1 cellular context compared by ENCODE assay signal in the genomic region with DNA sequence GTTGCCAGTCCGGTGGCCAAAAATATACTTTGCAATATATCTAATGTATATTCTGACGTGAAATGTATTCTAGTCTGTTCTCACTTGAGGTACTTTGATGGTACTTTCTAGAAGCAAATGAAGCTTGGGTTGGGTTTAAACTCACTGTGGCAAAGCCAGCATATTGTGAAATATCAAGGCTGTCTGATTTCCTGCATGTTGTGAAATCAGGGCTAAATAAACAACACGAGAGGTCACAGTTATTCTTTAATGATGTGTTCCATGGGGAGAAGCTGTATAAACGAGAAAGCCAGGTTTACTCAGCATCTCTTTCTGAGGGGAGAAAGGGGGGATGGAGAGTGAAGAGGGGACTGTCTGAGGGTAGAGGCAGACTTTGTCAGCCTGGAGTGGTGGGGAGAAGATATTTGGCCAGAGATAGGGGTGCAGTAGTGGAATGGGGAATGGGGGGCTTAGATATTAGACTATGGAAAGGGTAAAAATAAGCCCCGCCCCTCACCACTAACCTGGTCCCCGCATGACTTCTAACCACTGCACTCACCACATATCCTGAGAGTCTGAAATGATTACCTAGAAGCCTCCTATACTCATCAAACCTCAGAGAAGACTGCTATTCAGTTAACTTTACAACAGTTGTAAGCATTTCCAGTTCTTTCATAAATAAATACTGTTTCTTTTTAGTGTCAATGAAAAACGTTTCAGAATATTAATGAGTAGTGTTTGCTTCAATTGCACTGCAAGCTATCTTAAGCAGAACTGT.
TF ChIP-seq lines count a peak whose summit lies in the region.

No MANE protein-coding gene starts in this region.

TF ChIP-seq in HepG2, 621 proteins besides CTCF, POLR2A, EP300 and RAD21 (continued from another document and continues in another):
- TF ChIP-seq, protein P1, sequence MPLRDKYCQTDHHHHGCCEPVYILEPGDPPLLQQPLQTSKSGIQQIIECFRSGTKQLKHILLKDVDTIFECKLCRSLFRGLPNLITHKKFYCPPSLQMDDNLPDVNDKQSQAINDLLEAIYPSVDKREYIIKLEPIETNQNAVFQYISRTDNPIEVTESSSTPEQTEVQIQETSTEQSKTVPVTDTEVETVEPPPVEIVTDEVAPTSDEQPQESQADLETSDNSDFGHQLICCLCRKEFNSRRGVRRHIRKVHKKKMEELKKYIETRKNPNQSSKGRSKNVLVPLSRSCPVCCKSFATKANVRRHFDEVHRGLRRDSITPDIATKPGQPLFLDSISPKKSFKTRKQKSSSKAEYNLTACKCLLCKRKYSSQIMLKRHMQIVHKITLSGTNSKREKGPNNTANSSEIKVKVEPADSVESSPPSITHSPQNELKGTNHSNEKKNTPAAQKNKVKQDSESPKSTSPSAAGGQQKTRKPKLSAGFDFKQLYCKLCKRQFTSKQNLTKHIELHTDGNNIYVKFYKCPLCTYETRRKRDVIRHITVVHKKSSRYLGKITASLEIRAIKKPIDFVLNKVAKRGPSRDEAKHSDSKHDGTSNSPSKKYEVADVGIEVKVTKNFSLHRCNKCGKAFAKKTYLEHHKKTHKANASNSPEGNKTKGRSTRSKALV (CRISPR knock-in tag; IDR thresholded peaks at IDR 0.05): no peak
- TF ChIP-seq ZNF674 (CRISPR knock-in tag; IDR thresholded peaks at IDR 0.05; ENCODE audit: low read depth) (no peak), NFE2L2 (IDR thresholded peaks at IDR 0.05; ENCODE audit: low read length) (no peak), IRF2 (CRISPR knock-in tag; IDR thresholded peaks at IDR 0.05) (peak; percentile 28; the same call in 1 of the 2 replicates), PCBP2 (optimal IDR thresholded peaks at IDR 0.05; ENCODE audit: low read depth, low read length, poor library complexity, severe bottlenecking) (no peak), FOXC1 (CRISPR knock-in tag; IDR thresholded peaks at IDR 0.05; ENCODE audit: borderline replicate concordance) (no peak), KLF16 (CRISPR knock-in tag; IDR thresholded peaks at IDR 0.05) (peak in 1 of 2 experiments; percentile 55; a peak in 1 of 4 replicates), RXRA (CRISPR knock-in tag; IDR thresholded peaks at IDR 0.05) (no peak; the same call in 1 of the 2 replicates), NCOR1 (IDR thresholded peaks at IDR 0.05; ENCODE audit: borderline replicate concordance, low read length) (peak; percentile 34; the same call in 1 of the 2 replicates), BCL6 (CRISPR knock-in tag; IDR thresholded peaks at IDR 0.05) (peak; percentile 74), TAF15 (IDR thresholded peaks at IDR 0.05; ENCODE audit: low read depth, low read length, poor library complexity, severe bottlenecking) (no peak), FOXA3 (CRISPR knock-in tag; IDR thresholded peaks at IDR 0.05) (peak; percentile 93), ZSCAN31 (CRISPR knock-in tag; IDR thresholded peaks at IDR 0.05; ENCODE audit: low read depth) (no peak), XBP1 (CRISPR knock-in tag; IDR thresholded peaks at IDR 0.05) (no peak), ZNF766 (CRISPR knock-in tag; IDR thresholded peaks at IDR 0.05; ENCODE audit: borderline replicate concordance) (no peak), EZH2 (conservative IDR thresholded peaks at IDR 0.05; ENCODE audit: low read depth, low read length) (no peak), ZSCAN29 (CRISPR knock-in tag; conservative IDR thresholded peaks at IDR 0.05) (no peak), NFIC (IDR thresholded peaks at IDR 0.05; ENCODE audit: low read length) (peak; percentile 68), ZNF260 (CRISPR knock-in tag; IDR thresholded peaks at IDR 0.05; ENCODE audit: borderline replicate concordance, low read depth) (no peak), ZFP1 (CRISPR knock-in tag; IDR thresholded peaks at IDR 0.05) (no peak), SOX5 (CRISPR knock-in tag; IDR thresholded peaks at IDR 0.05; ENCODE audit: borderline replicate concordance) (peak; percentile 64; the same call in 1 of the 2 replicates), CBFB (CRISPR knock-in tag; IDR thresholded peaks at IDR 0.05) (no peak), GABPA (IDR thresholded peaks at IDR 0.05; ENCODE audit: low read depth, low read length) (no peak), GABPA (CRISPR knock-in tag; IDR thresholded peaks at IDR 0.05; ENCODE audit: low read depth) (0 out of 2 replicates have a peak, but pooled peaks have one; percentile 13), NR2F6 (IDR thresholded peaks at IDR 0.05) (peak; percentile 91), NR2F6 (CRISPR knock-in tag; IDR thresholded peaks at IDR 0.05) (peak; percentile 94), FOXK1 (CRISPR knock-in tag; IDR thresholded peaks at IDR 0.05; ENCODE audit: borderline replicate concordance, low read depth) (peak; percentile 79; the same call in 1 of the 2 replicates), ZNF12 (CRISPR knock-in tag; IDR thresholded peaks at IDR 0.05) (peak; percentile 69; the same call in 1 of the 2 replicates), SP4 (CRISPR knock-in tag; IDR thresholded peaks at IDR 0.05) (no peak), ZNF547 (CRISPR knock-in tag; IDR thresholded peaks at IDR 0.05) (no peak), HOXA9 (CRISPR knock-in tag; IDR thresholded peaks at IDR 0.05; ENCODE audit: borderline replicate concordance) (no peak), ZNF331 (CRISPR knock-in tag; IDR thresholded peaks at IDR 0.05) (peak; percentile 70; the same call in 1 of the 2 replicates), ZBTB1 (CRISPR knock-in tag; IDR thresholded peaks at IDR 0.05; ENCODE audit: borderline replicate concordance) (no peak)
- TF ChIP-seq, protein P2, sequence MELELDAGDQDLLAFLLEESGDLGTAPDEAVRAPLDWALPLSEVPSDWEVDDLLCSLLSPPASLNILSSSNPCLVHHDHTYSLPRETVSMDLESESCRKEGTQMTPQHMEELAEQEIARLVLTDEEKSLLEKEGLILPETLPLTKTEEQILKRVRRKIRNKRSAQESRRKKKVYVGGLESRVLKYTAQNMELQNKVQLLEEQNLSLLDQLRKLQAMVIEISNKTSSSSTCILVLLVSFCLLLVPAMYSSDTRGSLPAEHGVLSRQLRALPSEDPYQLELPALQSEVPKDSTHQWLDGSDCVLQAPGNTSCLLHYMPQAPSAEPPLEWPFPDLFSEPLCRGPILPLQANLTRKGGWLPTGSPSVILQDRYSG (CRISPR knock-in tag; IDR thresholded peaks at IDR 0.05): no peak
- TF ChIP-seq, protein P3, sequence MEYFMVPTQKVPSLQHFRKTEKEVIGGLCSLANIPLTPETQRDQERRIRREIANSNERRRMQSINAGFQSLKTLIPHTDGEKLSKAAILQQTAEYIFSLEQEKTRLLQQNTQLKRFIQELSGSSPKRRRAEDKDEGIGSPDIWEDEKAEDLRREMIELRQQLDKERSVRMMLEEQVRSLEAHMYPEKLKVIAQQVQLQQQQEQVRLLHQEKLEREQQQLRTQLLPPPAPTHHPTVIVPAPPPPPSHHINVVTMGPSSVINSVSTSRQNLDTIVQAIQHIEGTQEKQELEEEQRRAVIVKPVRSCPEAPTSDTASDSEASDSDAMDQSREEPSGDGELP (IDR thresholded peaks at IDR 0.05; ENCODE audit: borderline replicate concordance, low read depth): no peak
- TF ChIP-seq, protein P4, sequence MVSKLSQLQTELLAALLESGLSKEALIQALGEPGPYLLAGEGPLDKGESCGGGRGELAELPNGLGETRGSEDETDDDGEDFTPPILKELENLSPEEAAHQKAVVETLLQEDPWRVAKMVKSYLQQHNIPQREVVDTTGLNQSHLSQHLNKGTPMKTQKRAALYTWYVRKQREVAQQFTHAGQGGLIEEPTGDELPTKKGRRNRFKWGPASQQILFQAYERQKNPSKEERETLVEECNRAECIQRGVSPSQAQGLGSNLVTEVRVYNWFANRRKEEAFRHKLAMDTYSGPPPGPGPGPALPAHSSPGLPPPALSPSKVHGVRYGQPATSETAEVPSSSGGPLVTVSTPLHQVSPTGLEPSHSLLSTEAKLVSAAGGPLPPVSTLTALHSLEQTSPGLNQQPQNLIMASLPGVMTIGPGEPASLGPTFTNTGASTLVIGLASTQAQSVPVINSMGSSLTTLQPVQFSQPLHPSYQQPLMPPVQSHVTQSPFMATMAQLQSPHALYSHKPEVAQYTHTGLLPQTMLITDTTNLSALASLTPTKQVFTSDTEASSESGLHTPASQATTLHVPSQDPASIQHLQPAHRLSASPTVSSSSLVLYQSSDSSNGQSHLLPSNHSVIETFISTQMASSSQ (IDR thresholded peaks at IDR 0.05; ENCODE audit: low read depth): no peak
- TF ChIP-seq, protein P4 (CRISPR knock-in tag; IDR thresholded peaks at IDR 0.05; ENCODE audit: borderline replicate concordance): no peak
- TF ChIP-seq, protein P5, sequence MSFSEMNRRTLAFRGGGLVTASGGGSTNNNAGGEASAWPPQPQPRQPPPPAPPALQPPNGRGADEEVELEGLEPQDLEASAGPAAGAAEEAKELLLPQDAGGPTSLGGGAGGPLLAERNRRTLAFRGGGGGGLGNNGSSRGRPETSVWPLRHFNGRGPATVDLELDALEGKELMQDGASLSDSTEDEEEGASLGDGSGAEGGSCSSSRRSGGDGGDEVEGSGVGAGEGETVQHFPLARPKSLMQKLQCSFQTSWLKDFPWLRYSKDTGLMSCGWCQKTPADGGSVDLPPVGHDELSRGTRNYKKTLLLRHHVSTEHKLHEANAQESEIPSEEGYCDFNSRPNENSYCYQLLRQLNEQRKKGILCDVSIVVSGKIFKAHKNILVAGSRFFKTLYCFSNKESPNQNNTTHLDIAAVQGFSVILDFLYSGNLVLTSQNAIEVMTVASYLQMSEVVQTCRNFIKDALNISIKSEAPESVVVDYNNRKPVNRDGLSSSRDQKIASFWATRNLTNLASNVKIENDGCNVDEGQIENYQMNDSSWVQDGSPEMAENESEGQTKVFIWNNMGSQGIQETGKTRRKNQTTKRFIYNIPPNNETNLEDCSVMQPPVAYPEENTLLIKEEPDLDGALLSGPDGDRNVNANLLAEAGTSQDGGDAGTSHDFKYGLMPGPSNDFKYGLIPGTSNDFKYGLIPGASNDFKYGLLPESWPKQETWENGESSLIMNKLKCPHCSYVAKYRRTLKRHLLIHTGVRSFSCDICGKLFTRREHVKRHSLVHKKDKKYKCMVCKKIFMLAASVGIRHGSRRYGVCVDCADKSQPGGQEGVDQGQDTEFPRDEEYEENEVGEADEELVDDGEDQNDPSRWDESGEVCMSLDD (CRISPR knock-in tag; IDR thresholded peaks at IDR 0.05; ENCODE audit: borderline replicate concordance): no peak
- TF ChIP-seq, protein P6, sequence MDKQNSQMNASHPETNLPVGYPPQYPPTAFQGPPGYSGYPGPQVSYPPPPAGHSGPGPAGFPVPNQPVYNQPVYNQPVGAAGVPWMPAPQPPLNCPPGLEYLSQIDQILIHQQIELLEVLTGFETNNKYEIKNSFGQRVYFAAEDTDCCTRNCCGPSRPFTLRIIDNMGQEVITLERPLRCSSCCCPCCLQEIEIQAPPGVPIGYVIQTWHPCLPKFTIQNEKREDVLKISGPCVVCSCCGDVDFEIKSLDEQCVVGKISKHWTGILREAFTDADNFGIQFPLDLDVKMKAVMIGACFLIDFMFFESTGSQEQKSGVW (CRISPR knock-in tag; IDR thresholded peaks at IDR 0.05; ENCODE audit: borderline replicate concordance): no peak
- TF ChIP-seq, protein P7, sequence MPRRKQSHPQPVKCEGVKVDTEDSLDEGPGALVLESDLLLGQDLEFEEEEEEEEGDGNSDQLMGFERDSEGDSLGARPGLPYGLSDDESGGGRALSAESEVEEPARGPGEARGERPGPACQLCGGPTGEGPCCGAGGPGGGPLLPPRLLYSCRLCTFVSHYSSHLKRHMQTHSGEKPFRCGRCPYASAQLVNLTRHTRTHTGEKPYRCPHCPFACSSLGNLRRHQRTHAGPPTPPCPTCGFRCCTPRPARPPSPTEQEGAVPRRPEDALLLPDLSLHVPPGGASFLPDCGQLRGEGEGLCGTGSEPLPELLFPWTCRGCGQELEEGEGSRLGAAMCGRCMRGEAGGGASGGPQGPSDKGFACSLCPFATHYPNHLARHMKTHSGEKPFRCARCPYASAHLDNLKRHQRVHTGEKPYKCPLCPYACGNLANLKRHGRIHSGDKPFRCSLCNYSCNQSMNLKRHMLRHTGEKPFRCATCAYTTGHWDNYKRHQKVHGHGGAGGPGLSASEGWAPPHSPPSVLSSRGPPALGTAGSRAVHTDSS (CRISPR knock-in tag; conservative IDR thresholded peaks at IDR 0.05): no peak
- TF ChIP-seq, protein P8, sequence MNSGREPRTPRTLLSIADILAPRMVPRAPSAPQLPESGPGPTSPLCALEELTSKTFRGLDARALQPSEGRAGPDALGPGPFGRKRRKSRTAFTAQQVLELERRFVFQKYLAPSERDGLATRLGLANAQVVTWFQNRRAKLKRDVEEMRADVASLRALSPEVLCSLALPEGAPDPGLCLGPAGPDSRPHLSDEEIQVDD (CRISPR knock-in tag; IDR thresholded peaks at IDR 0.05; ENCODE audit: borderline replicate concordance): no peak
- TF ChIP-seq, protein P9, sequence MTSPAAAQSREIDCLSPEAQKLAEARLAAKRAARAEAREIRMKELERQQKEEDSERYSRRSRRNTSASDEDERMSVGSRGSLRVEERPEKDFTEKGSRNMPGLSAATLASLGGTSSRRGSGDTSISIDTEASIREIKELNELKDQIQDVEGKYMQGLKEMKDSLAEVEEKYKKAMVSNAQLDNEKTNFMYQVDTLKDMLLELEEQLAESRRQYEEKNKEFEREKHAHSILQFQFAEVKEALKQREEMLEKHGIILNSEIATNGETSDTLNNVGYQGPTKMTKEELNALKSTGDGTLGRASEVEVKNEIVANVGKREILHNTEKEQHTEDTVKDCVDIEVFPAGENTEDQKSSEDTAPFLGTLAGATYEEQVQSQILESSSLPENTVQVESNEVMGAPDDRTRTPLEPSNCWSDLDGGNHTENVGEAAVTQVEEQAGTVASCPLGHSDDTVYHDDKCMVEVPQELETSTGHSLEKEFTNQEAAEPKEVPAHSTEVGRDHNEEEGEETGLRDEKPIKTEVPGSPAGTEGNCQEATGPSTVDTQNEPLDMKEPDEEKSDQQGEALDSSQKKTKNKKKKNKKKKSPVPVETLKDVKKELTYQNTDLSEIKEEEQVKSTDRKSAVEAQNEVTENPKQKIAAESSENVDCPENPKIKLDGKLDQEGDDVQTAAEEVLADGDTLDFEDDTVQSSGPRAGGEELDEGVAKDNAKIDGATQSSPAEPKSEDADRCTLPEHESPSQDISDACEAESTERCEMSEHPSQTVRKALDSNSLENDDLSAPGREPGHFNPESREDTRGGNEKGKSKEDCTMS (CRISPR knock-in tag; conservative IDR thresholded peaks at IDR 0.05): no peak
